13 cellular contexts compared by ENCODE assay signal in genomic region chr19:14562660-14563589, GRCh38. TPM values are rescaled to one million over a fixed set of nuclear protein-coding genes. Genes with fewer than 3 reads are reported as not detected.
DNase-seq lines count a peak whose midpoint lies in the region; ATAC-seq and TF ChIP-seq lines count a peak whose summit lies in the region.
"Had no signal": no experiment of that assay in that cellular context is flagged by ENCODE, and none has a peak within 500 bp of the region (broad histone marks: within the 10 kb centered on the region; RNA-seq: fewer than 3 reads in every experiment).

No MANE protein-coding gene starts in this region.

- H3K36me3 Mint-ChIP-seq in stimulated activated memory B cell treated with anti-CD40 and anti-IgM and Interleukin-4, amounts not matched to agents 10 μg/mL and 1 μg/mL and 100 μg/mL, for 72 hours, result peaks cover 35% of the 10 kb centered on the region

- H3K4me3 Mint-ChIP-seq in stimulated activated memory B cell treated with anti-CD40 and anti-IgM and Interleukin-4, amounts not matched to agents 10 μg/mL and 1 μg/mL and 100 μg/mL, for 72 hours, result no peak overlapping the region
- H3K4me3 Mint-ChIP-seq: activated T-cell treated with anti-CD3 and anti-CD28 coated beads, Interleukin-2, amount 50 U/mL, for 72 hours had no signal

- peaks cover 46% of the 10 kb centered on the region for H3K4me1 Mint-ChIP-seq in stimulated activated memory B cell treated with anti-CD40 and anti-IgM and Interleukin-4, amounts not matched to agents 10 μg/mL and 1 μg/mL and 100 μg/mL, for 72 hours

- peaks cover 7 to 19% of the 10 kb centered on the region in 2 experiments; a peak in 3 of 4 replicates for H3K4me1 ChIP-seq in HCT116 (ENCODE audit: control insufficient read depth in 1 of 2, insufficient read depth in 2 of 2, low read length in 2 of 2)
- H3K4me1 ChIP-seq in breast epithelium, result peaks cover 18 to 30% of the 10 kb centered on the region in 2 donors
- H3K4me1 ChIP-seq in testis, result peaks cover 23% of the 10 kb centered on the region

- H3K9me3 ChIP-seq in HCT116 (ENCODE audit: control insufficient read depth in 1 of 2, insufficient read depth in 1 of 2, low read depth in 1 of 2, low read length in 2 of 2) (no peaks in the 10 kb centered on the region), breast epithelium (no peaks in the 10 kb centered on the region), testis (no peaks in the 10 kb centered on the region)
- H3K9me3 ChIP-seq: ovary had no signal

- CTCF ChIA-PET in HCT116 (lab: Charles Lee), result no interaction called here

- no peaks in the 10 kb centered on the region for H4K20me1 ChIP-seq in HCT116 (ENCODE audit: insufficient read depth)

- RAD21 ChIA-PET in HCT116 (lab: Charles Lee; ENCODE audit: low non-redundant PET in 1 of 2, low total read pairs in 2 of 2, uncharacterized antibody in 2 of 2, unreplicated experiment in 2 of 2), result no interaction called here

- TF ChIP-seq POLR2A in HCT116 (IDR thresholded peaks at IDR 0.05; ENCODE audit: borderline replicate concordance, extremely low read depth, insufficient read depth, insufficient read length), result no peak
- no peak for TF ChIP-seq POLR2A in breast epithelium (IDR thresholded peaks at IDR 0.05)
- no peak for TF ChIP-seq POLR2A in testis (IDR thresholded peaks at IDR 0.05)

- DNase-seq in HCT116 (ENCODE audit: low read depth, low spot score) (no peak), breast epithelium (ENCODE audit: low spot score in 2 of 2) (no peak), kidney tubule cell (ENCODE audit: low spot score) (no peak), dermis blood vessel endothelial cell (no peak), testis (no peak), T-helper 2 cell (no peak)
- DNase-seq: activated CD4-positive, alpha-beta T cell treated with anti-CD3 and anti-CD28 coated beads for 1 hour; activated T-cell treated with anti-CD3 and anti-CD28 coated beads, Interleukin-2, amount 50 U/mL, for 72 hours; EL; NCI-H2171 treated with DMSO at 0.1 percent for 48 hours had no signal

- H3K9me2 ChIP-seq in HCT116 (ENCODE audit: insufficient read depth), result no peaks in the 10 kb centered on the region

- 72 to 92% methylated on average over 19 to 23 of the region's 23 CpGs for WGBS in testis, 2 donors

- H3K36me3 ChIP-seq in HCT116 (ENCODE audit: control insufficient read depth in 1 of 2, insufficient read depth in 2 of 2, low read length in 2 of 2) (peaks cover 0 to 4% of the 10 kb centered on the region in 2 experiments; a peak in 2 of 4 replicates), breast epithelium (no peaks in the 10 kb centered on the region), testis (ENCODE audit: low read depth, missing control alignments) (no peaks in the 10 kb centered on the region)
- H3K36me3 ChIP-seq: ovary had no signal

- no peaks in the 10 kb centered on the region for H3K27me3 ChIP-seq in HCT116 (ENCODE audit: insufficient read depth, low read length)
- no peaks in the 10 kb centered on the region for H3K27me3 ChIP-seq in breast epithelium
- no peaks in the 10 kb centered on the region for H3K27me3 ChIP-seq in layer of hippocampus (ENCODE audit: control insufficient read depth, insufficient read depth, low read length)
- H3K27me3 ChIP-seq in testis, result no peaks in the 10 kb centered on the region
- H3K27me3 ChIP-seq: ovary had no signal

- no peaks in the 10 kb centered on the region for H3K9me3 Mint-ChIP-seq in stimulated activated memory B cell treated with anti-CD40 and anti-IgM and Interleukin-4, amounts not matched to agents 10 μg/mL and 1 μg/mL and 100 μg/mL, for 72 hours

- POLR2A ChIA-PET in HCT116 (lab: Charles Lee), result no interaction called here

- no peak overlapping the region for H2AFZ ChIP-seq in HCT116 (ENCODE audit: low read depth, low read length, poor library complexity, severe bottlenecking)

- H3K27ac ChIP-seq in HCT116 (ENCODE audit: low read depth, low read length) (peak overlapping the region; percentile 37; the same call in 1 of the 2 replicates), breast epithelium (peak overlapping the region; percentile 82 to 92), layer of hippocampus (ENCODE audit: low read depth, low read length) (peak overlapping the region; percentile 86), testis (no peak overlapping the region)

- H3K4me3 ChIP-seq in HCT116 (replicated peaks in 1 of 2; ENCODE audit: low read depth in 1 of 2, low read length in 2 of 2), result no peak overlapping the region
- H3K4me3 ChIP-seq in breast epithelium, result peak overlapping the region in 1 of 3 donors; percentile 50
- no peak overlapping the region for H3K4me3 ChIP-seq in testis
- H3K4me3 ChIP-seq: ovary had no signal

- H3K27me3 Mint-ChIP-seq in stimulated activated memory B cell treated with anti-CD40 and anti-IgM and Interleukin-4, amounts not matched to agents 10 μg/mL and 1 μg/mL and 100 μg/mL, for 72 hours, result no peaks in the 10 kb centered on the region

- peaks cover 57% of the 10 kb centered on the region for H3K79me2 ChIP-seq in HCT116 (ENCODE audit: insufficient read depth, low read length)

- intact Hi-C loops in HCT116 (cut with micrococcal nuclease) (no loop called here), breast epithelium (cut with DNase I; ENCODE audit: low total_unique reads) (loop anchor here (10.0 kb wide), 1 partner anchor 122 kb away; no protein-coding TSS in a partner anchor), testis (cut with DNase I; ENCODE audit: low total_unique reads) (no loop called here)

- no peak for ATAC-seq in HCT116
- no peak for ATAC-seq in stimulated activated memory B cell treated with anti-CD40 and anti-IgM and Interleukin-4, amounts not matched to agents 10 μg/mL and 1 μg/mL and 100 μg/mL, for 72 hours

- no TSS peak for BruUV-seq in HCT116 (replicated peaks; lab: Mats Ljungman, UMichigan)

- no peak overlapping the region for H3K4me2 ChIP-seq in HCT116 (ENCODE audit: low read length)

- no peak overlapping the region for H3K9ac ChIP-seq in HCT116 (ENCODE audit: low read length)

- no peak for TF ChIP-seq CTCF in HCT116 (IDR thresholded peaks at IDR 0.05 in 2 of 3, conservative IDR thresholded peaks at IDR 0.05 in 1 of 3; ENCODE audit: borderline replicate concordance in 1 of 3, insufficient read depth in 1 of 3, low read depth in 2 of 3, low read length in 2 of 3)
- no peak for TF ChIP-seq CTCF in breast epithelium (IDR thresholded peaks at IDR 0.05)
- TF ChIP-seq CTCF in testis (IDR thresholded peaks at IDR 0.05), result no peak

- H3K27ac Mint-ChIP-seq in stimulated activated memory B cell treated with anti-CD40 and anti-IgM and Interleukin-4, amounts not matched to agents 10 μg/mL and 1 μg/mL and 100 μg/mL, for 72 hours, result peak overlapping the region; percentile 35
- H3K27ac Mint-ChIP-seq: activated T-cell treated with anti-CD3 and anti-CD28 coated beads, Interleukin-2, amount 50 U/mL, for 72 hours had no signal

- TF ChIP-seq RAD21 in HCT116 (IDR thresholded peaks at IDR 0.05; ENCODE audit: low read depth), result no peak

TF ChIP-seq in HCT116, 20 proteins besides CTCF, POLR2A, EP300 and RAD21 (continues in another document):
- TF ChIP-seq MAX (IDR thresholded peaks at IDR 0.05) (no peak), YY1 (IDR thresholded peaks at IDR 0.05; ENCODE audit: extremely low read depth, insufficient replicate concordance, low read depth, low read length) (no peak), POLR2AphosphoS5 (IDR thresholded peaks at IDR 0.05; ENCODE audit: low read depth, low read length) (no peak), SRF (IDR thresholded peaks at IDR 0.05; ENCODE audit: low read depth) (no peak)

RNA-seq across cellular contexts. Expression of gene NDUFB7, which starts 8.9 kb away (rescaled TPM):
- total RNA-seq in HCT116 (2021; ENCODE audit: unreplicated experiment) (167 TPM), breast epithelium (100 to 1,000 TPM; 283 to 388 (median 299) TPM), dermis blood vessel endothelial cell (199 and 268 TPM in 2 replicates), testis (100 to 1,000 TPM; 389 to 493 TPM)
- 214 and 236 TPM in 2 replicates for polyA plus RNA-seq in HCT116 (2012)
- 259 TPM for polyA plus RNA-seq in testis (ENCODE audit: insufficient read depth, low read depth, low replicate concordance)

RNA-seq across cellular contexts. Expression of gene CLEC17A, which starts 20.0 kb away (rescaled TPM):
- total RNA-seq in HCT116 (2021; ENCODE audit: unreplicated experiment) (not detected), breast epithelium (not detected), dermis blood vessel endothelial cell (not detected in 2 replicates), testis (1 to 10 TPM in 1 of 2 donors, under 1 TPM in 1; 0.56 to 1.3 TPM)
- 0.04 and 0.08 TPM in 2 replicates for polyA plus RNA-seq in HCT116 (2012)
- 1.4 TPM for polyA plus RNA-seq in testis (ENCODE audit: insufficient read depth, low read depth, low replicate concordance)

RNA-seq across cellular contexts. Expression of gene TECR, which starts 33.5 kb away (rescaled TPM):
- total RNA-seq in HCT116 (2021; ENCODE audit: unreplicated experiment) (232 TPM), breast epithelium (10 to 100 TPM; 36.1 to 66.9 (median 43.4) TPM), dermis blood vessel endothelial cell (17.0 and 25.5 TPM in 2 replicates), testis (100 to 1,000 TPM; 164 to 192 TPM)
- polyA plus RNA-seq in HCT116 (2012), result 305 and 352 TPM in 2 replicates
- polyA plus RNA-seq in testis (ENCODE audit: insufficient read depth, low read depth, low replicate concordance), result 418 TPM

RNA-seq across cellular contexts. Expression of gene DNAJB1, which starts 44.7 kb away (rescaled TPM):
- 175 TPM for total RNA-seq in HCT116 (2021; ENCODE audit: unreplicated experiment)
- 129 and 139 TPM in 2 replicates for polyA plus RNA-seq in HCT116 (2012)
- 100 to 1,000 TPM in 2 of 3 donors, 10 to 100 TPM in 1; 59.0 to 166 (median 102) TPM for total RNA-seq in breast epithelium
- 29.5 and 39.5 TPM in 2 replicates for total RNA-seq in dermis blood vessel endothelial cell
- 100 to 1,000 TPM; 185 to 245 TPM for total RNA-seq in testis
- 386 TPM for polyA plus RNA-seq in testis (ENCODE audit: insufficient read depth, low read depth, low replicate concordance)

Comparison
In these comparisons a context has a peak if more than half of its experiments do, and no peak if none do; other contexts are left out.
1. H3K27ac ChIP-seq: peak in HCT116 (single experiment), breast epithelium (2 of 2) and layer of hippocampus (single experiment); none in testis (0 of 2).